Comparison of ENCODE assay signal across 23 cellular contexts in genomic region chr1:184943998-184944397, GRCh38. TPM values are rescaled to one million over a fixed set of nuclear protein-coding genes. Genes with fewer than 3 reads are reported as not detected.
DNase-seq lines count a peak whose midpoint lies in the region; ATAC-seq and TF ChIP-seq lines count a peak whose summit lies in the region.
"Had no signal": no experiment of that assay in that cellular context is flagged by ENCODE, and none has a peak within 500 bp of the region (broad histone marks: within the 10 kb centered on the region; RNA-seq: fewer than 3 reads in every experiment).

No MANE protein-coding gene starts in this region.

- peak overlapping the region; percentile 5 for H3K23ac ChIP-seq in trophoblast cell (ENCODE audit: low read length)

- peaks cover 4% of the 10 kb centered on the region for H3K9me3 Mint-ChIP-seq in natural killer cell treated with Interleukin-12 subunit alpha and Interleukin-12 subunit beta and Interleukin-15 and Interleukin-18, amount 100 ng/mL, for 72 hours
- no peaks in the 10 kb centered on the region for H3K9me3 Mint-ChIP-seq in natural killer cell
- no peaks in the 10 kb centered on the region for H3K9me3 Mint-ChIP-seq in central memory CD8-positive, alpha-beta T cell
- no peaks in the 10 kb centered on the region for H3K9me3 Mint-ChIP-seq in GM23338
- H3K9me3 Mint-ChIP-seq: CD14-positive monocyte, HFFc6 had no signal

- H2BK12ac ChIP-seq in trophoblast cell (ENCODE audit: low read length), result no peak overlapping the region

- no peak overlapping the region for H3K4me3 ChIP-seq in trophoblast cell (ENCODE audit: low read depth, low read length)
- H3K4me3 ChIP-seq in ovary, result no peak overlapping the region
- no peak overlapping the region for H3K4me3 ChIP-seq in GM23338
- H3K4me3 ChIP-seq: MG63, SJCRH30 had no signal

- peaks cover 49 to 61% of the 10 kb centered on the region in 2 donors for H3K4me1 Mint-ChIP-seq in natural killer cell treated with Interleukin-12 subunit alpha and Interleukin-12 subunit beta and Interleukin-15 and Interleukin-18, amount 100 ng/mL, for 72 hours (ENCODE audit: low read depth in 2 of 2)
- H3K4me1 Mint-ChIP-seq in natural killer cell, result peaks cover 6 to 36% of the 10 kb centered on the region in 2 donors
- H3K4me1 Mint-ChIP-seq in central memory CD8-positive, alpha-beta T cell, result peaks cover 42% of the 10 kb centered on the region
- H3K4me1 Mint-ChIP-seq in GM23338, result peaks cover 25% of the 10 kb centered on the region

- no peak for TF ChIP-seq EP300 in ovary (IDR thresholded peaks at IDR 0.05)

- peaks cover 26% of the 10 kb centered on the region for H3K36me3 Mint-ChIP-seq in natural killer cell treated with Interleukin-12 subunit alpha and Interleukin-12 subunit beta and Interleukin-15 and Interleukin-18, amount 100 ng/mL, for 72 hours
- H3K36me3 Mint-ChIP-seq in natural killer cell, result no peaks in the 10 kb centered on the region
- H3K36me3 Mint-ChIP-seq in central memory CD8-positive, alpha-beta T cell (ENCODE audit: insufficient read depth), result peaks cover 2% of the 10 kb centered on the region
- H3K36me3 Mint-ChIP-seq in GM23338 (ENCODE audit: low read depth), result no peaks in the 10 kb centered on the region

- no peaks in the 10 kb centered on the region for H3K4me1 ChIP-seq in trophoblast cell (ENCODE audit: control insufficient read depth in 1 of 2, insufficient read depth in 2 of 2, low read length in 2 of 2)
- no peaks in the 10 kb centered on the region for H3K4me1 ChIP-seq in ovary (ENCODE audit: insufficient read depth)
- H3K4me1 ChIP-seq in GM23338 (ENCODE audit: insufficient read depth), result peaks cover 21% of the 10 kb centered on the region
- H3K4me1 ChIP-seq: SJCRH30 had no signal

- no peak overlapping the region for H3K14ac ChIP-seq in trophoblast cell (ENCODE audit: low read length)

- H3K27ac Mint-ChIP-seq in natural killer cell treated with Interleukin-12 subunit alpha and Interleukin-12 subunit beta and Interleukin-15 and Interleukin-18, amount 100 ng/mL, for 72 hours, result peak overlapping the region; percentile 74 to 85
- H3K27ac Mint-ChIP-seq in natural killer cell (peak overlapping the region in 1 of 2 donors; percentile 14), GM23338 (no peak overlapping the region)
- H3K27ac Mint-ChIP-seq in central memory CD8-positive, alpha-beta T cell (ENCODE audit: low read depth), result peak overlapping the region; percentile 2
- H3K27ac Mint-ChIP-seq: HFFc6 had no signal

- no peak for TF ChIP-seq CTCF in natural killer cell (IDR thresholded peaks at IDR 0.05)
- no peak for TF ChIP-seq CTCF in ovary (IDR thresholded peaks at IDR 0.05)
- TF ChIP-seq CTCF in GM23338 (conservative IDR thresholded peaks at IDR 0.05; ENCODE audit: low read depth in 2 of 2), result no peak

- peaks cover 3% of the 10 kb centered on the region for H3K27me3 ChIP-seq in trophoblast cell (ENCODE audit: insufficient read depth, low read length)
- H3K27me3 ChIP-seq in ovary, result no peaks in the 10 kb centered on the region
- H3K27me3 ChIP-seq in GM23338 (ENCODE audit: insufficient read depth), result no peaks in the 10 kb centered on the region
- H3K27me3 ChIP-seq: MG63, SJCRH30 had no signal

- H3K4me3 Mint-ChIP-seq in natural killer cell treated with Interleukin-12 subunit alpha and Interleukin-12 subunit beta and Interleukin-15 and Interleukin-18, amount 100 ng/mL, for 72 hours, result peak overlapping the region; percentile 13
- H3K4me3 Mint-ChIP-seq in natural killer cell (no peak overlapping the region), GM23338 (no peak overlapping the region)
- H3K4me3 Mint-ChIP-seq in central memory CD8-positive, alpha-beta T cell, result no peak overlapping the region
- H3K4me3 Mint-ChIP-seq: CD14-positive monocyte, HFFc6 had no signal

- no peaks in the 10 kb centered on the region for H3F3A ChIP-seq in GM23338 (replicated peaks; ENCODE audit: low read depth)

- no peaks in the 10 kb centered on the region for H3K9me3 ChIP-seq in trophoblast cell (ENCODE audit: insufficient read depth, low read depth, low read length)
- no peaks in the 10 kb centered on the region for H3K9me3 ChIP-seq in ovary
- H3K9me3 ChIP-seq: MG63, SJCRH30 had no signal

- no peak for TF ChIP-seq POLR2A in ovary (IDR thresholded peaks at IDR 0.05)

- no CpG with 5 or more reads among the region's 2 CpGs for WGBS in trophoblast cell (ENCODE audit: extremely low coverage, insufficient coverage, insufficient read length)
- 88 to 93% (median 92%) methylated on average over 2 of the region's 2 CpGs for WGBS in ovary, 3 donors

- no peaks in the 10 kb centered on the region for H3K79me2 ChIP-seq in trophoblast cell (ENCODE audit: control insufficient read depth, insufficient read depth, low read length, poor library complexity)
- H3K79me2 ChIP-seq in GM23338 (replicated peaks; ENCODE audit: insufficient read depth), result no peaks in the 10 kb centered on the region

- no peak overlapping the region for H2AK5ac ChIP-seq in trophoblast cell (ENCODE audit: low read length)

- H3K36me3 ChIP-seq in trophoblast cell (ENCODE audit: control insufficient read depth in 1 of 2, insufficient read depth in 2 of 2, low read length in 2 of 2), result no peaks in the 10 kb centered on the region
- H3K36me3 ChIP-seq in ovary, result no peaks in the 10 kb centered on the region
- H3K36me3 ChIP-seq in GM23338 (ENCODE audit: insufficient read depth), result no peaks in the 10 kb centered on the region
- H3K36me3 ChIP-seq: MG63, SJCRH30 had no signal

- H3K4me2 ChIP-seq in trophoblast cell (ENCODE audit: low read length) (no peak overlapping the region), GM23338 (no peak overlapping the region)

- no peak for DNase-seq in natural killer cell treated with Interleukin-12 subunit alpha and Interleukin-12 subunit beta and Interleukin-15 and Interleukin-18, amount 100 ng/mL, for 72 hours (ENCODE audit: low spot score)
- no peak for DNase-seq in natural killer cell
- DNase-seq in central memory CD8-positive, alpha-beta T cell (ENCODE audit: low spot score in 2 of 2), result no peak
- no peak for DNase-seq in trophoblast cell
- no peak for DNase-seq in ovary
- DNase-seq in GM23338 (ENCODE audit: low spot score), result no peak
- no peak for DNase-seq in glomerular visceral epithelial cell (ENCODE audit: extremely low spot score)
- DNase-seq: ACHN, DMS79 treated with DMSO at 0.1 percent for 48 hours, H7, HFFc6, MG63, NCI-H1048, NCI-H1436, NCI-H1930, NCI-H226, NCI-H524, NCI-H82, PC-3, SJCRH30 had no signal

- no peak overlapping the region for H4K8ac ChIP-seq in trophoblast cell (ENCODE audit: low read depth, low read length)

- intact Hi-C loops in natural killer cell (cut with micrococcal nuclease), result no loop called here
- intact Hi-C loops in ovary (cut with DNase I), result no loop called here

- ATAC-seq in natural killer cell treated with Interleukin-12 subunit alpha and Interleukin-12 subunit beta and Interleukin-15 and Interleukin-18, amount 100 ng/mL, for 72 hours, result no peak
- ATAC-seq in natural killer cell, result no peak
- no peak for ATAC-seq in central memory CD8-positive, alpha-beta T cell (replicated peaks; ENCODE audit: extremely low read depth, poor library complexity, severe bottlenecking)
- ATAC-seq in GM23338, result no peak
- ATAC-seq: PC-3 had no signal

- H3K27ac ChIP-seq in trophoblast cell (ENCODE audit: low read depth, low read length) (no peak overlapping the region), ovary (no peak overlapping the region), GM23338 (ENCODE audit: low read depth) (no peak overlapping the region)
- H3K27ac ChIP-seq: HL-60, RWPE1, SJCRH30 had no signal

- H2AFZ ChIP-seq in trophoblast cell (ENCODE audit: insufficient read depth, low read length, poor library complexity) (no peak overlapping the region), GM23338 (no peak overlapping the region)

- no peaks in the 10 kb centered on the region for H3K79me1 ChIP-seq in trophoblast cell (ENCODE audit: low read length)

- H4K91ac ChIP-seq in trophoblast cell (ENCODE audit: low read depth, low read length), result no peak overlapping the region

- no peaks in the 10 kb centered on the region for H4K20me1 ChIP-seq in GM23338 (replicated peaks; ENCODE audit: insufficient read depth)

- no peak overlapping the region for H2BK120ac ChIP-seq in trophoblast cell (ENCODE audit: insufficient read depth, low read length, poor library complexity)

- no peaks in the 10 kb centered on the region for H3K27me3 Mint-ChIP-seq in natural killer cell treated with Interleukin-12 subunit alpha and Interleukin-12 subunit beta and Interleukin-15 and Interleukin-18, amount 100 ng/mL, for 72 hours
- H3K27me3 Mint-ChIP-seq in natural killer cell (ENCODE audit: low read depth in 2 of 2), result no peaks in the 10 kb centered on the region
- H3K27me3 Mint-ChIP-seq in central memory CD8-positive, alpha-beta T cell, result no peaks in the 10 kb centered on the region
- no peaks in the 10 kb centered on the region for H3K27me3 Mint-ChIP-seq in GM23338 (ENCODE audit: insufficient read depth, low read depth, poor library complexity)

- no peak overlapping the region for H3K4ac ChIP-seq in trophoblast cell (ENCODE audit: low read depth, low read length)

- H3K9ac ChIP-seq in trophoblast cell (ENCODE audit: low read length), result no peak overlapping the region

- no peak overlapping the region for H2BK5ac ChIP-seq in trophoblast cell (ENCODE audit: low read depth, low read length, poor library complexity)

- H3K9me2 ChIP-seq in GM23338 (ENCODE audit: insufficient read depth), result peaks cover 5% of the 10 kb centered on the region; the same call in 1 of the 2 replicates

- no peak overlapping the region for H3K18ac ChIP-seq in trophoblast cell (ENCODE audit: low read length)

- no peak overlapping the region for H4K12ac ChIP-seq in trophoblast cell (ENCODE audit: low read depth, low read length)

TF ChIP-seq in GM23338, 12 proteins besides CTCF, POLR2A, EP300 and RAD21 (continues in another document):
- no peak for TF ChIP-seq CREB1 (CRISPR knock-in tag; IDR thresholded peaks at IDR 0.05; ENCODE audit: low read depth)
- no peak for TF ChIP-seq EZH2 (IDR thresholded peaks at IDR 0.05; ENCODE audit: low read depth, unreplicated experiment)
- TF ChIP-seq ZNF114 (CRISPR knock-in tag; IDR thresholded peaks at IDR 0.05), result no peak

RNA-seq across cellular contexts. Expression of gene NIBAN1, which starts 30.3 kb away (rescaled TPM):
- total RNA-seq in natural killer cell treated with Interleukin-12 subunit alpha and Interleukin-12 subunit beta and Interleukin-15 and Interleukin-18, amount 100 ng/mL, for 72 hours, result 100 to 1,000 TPM; 133 to 182 TPM
- total RNA-seq in natural killer cell, result 10 to 100 TPM; 30.9 to 54.1 (median 31.0) TPM
- polyA plus RNA-seq in trophoblast cell (2013), result 6.7 and 7.0 TPM in 2 replicates
- 10 to 100 TPM in 2 of 7 donors, 1 to 10 TPM in 5; 1.7 to 17.5 (median 7.5) TPM for total RNA-seq in ovary
- 10 to 100 TPM in 1 of 2 donors, 1 to 10 TPM in 1; 4.8 to 51.9 TPM for polyA plus RNA-seq in ovary
- 11.1 and 12.3 TPM in 2 replicates for total RNA-seq in GM23338 (2014; rRNA removed; shearing (Covaris generic))
- polyA plus RNA-seq in GM23338 (2016; fragmentation: Nextera tagmentation; extraction: Ambion mirVana), result 3.7 and 5.5 TPM in 2 replicates
